In genomic region chr7:64697863-64698262, GRCh38 we compare ENCODE assay signal across 5 cellular contexts. TPM values are rescaled to one million over a fixed set of nuclear protein-coding genes. Genes with fewer than 3 reads are reported as not detected.
DNase-seq lines count a peak whose midpoint lies in the region; ATAC-seq, FAIRE-seq and TF ChIP-seq lines count a peak whose summit lies in the region.
"Not testable (repeated sequence)": the region's sequence is repeated elsewhere in the genome, so short reads cannot be mapped to it uniquely, and the experiment has no call there.

No MANE protein-coding gene starts in this region.

- H2BK120ac ChIP-seq in IMR-90 (ENCODE audit: low read depth, low read length): not testable (repeated sequence)

- BruUV-seq in IMR-90 (replicated peaks; lab: Mats Ljungman, UMichigan); K562 (replicated peaks; lab: Mats Ljungman, UMichigan); HepG2 (replicated peaks; lab: Mats Ljungman, UMichigan): not testable (repeated sequence)

- not testable (repeated sequence) for H3K27ac Mint-ChIP-seq in endothelial cell (ENCODE audit: unreplicated experiment)

- WGBS in IMR-90 (ENCODE audit: extremely low coverage in 2 of 2, insufficient read length in 1 of 2), 2 experiments: 100% methylated on average over 1 of the region's 12 CpGs; no CpG with 5 or more reads in 1 of the 2 experiments
- over 99% methylated on average over 12 of the region's 12 CpGs for WGBS in K562 (ENCODE audit: insufficient coverage, low coverage, missing lambda C conversion rate)
- WGBS in HepG2 (ENCODE audit: low lambda C conversion rate): 99% methylated on average over 12 of the region's 12 CpGs

- CTCF ChIA-PET in IMR-90 (lab: Yijun Ruan, JAX); K562 (lab: Yijun Ruan, JAX; ENCODE audit: low intra/inter-chr PET ratio); HepG2 (lab: Yijun Ruan, JAX; ENCODE audit: low intra/inter-chr PET ratio, low total read pairs): not testable (repeated sequence)

- TF ChIP-seq CTCF in IMR-90 (conservative IDR thresholded peaks at IDR 0.05; ENCODE audit: low read depth, low read length); K562 (IDR thresholded peaks at IDR 0.05 in 2 of 3, conservative IDR thresholded peaks at IDR 0.05 in 1 of 3; ENCODE audit: insufficient read depth in 2 of 3, low read depth in 1 of 3, low read length in 3 of 3); endothelial cell (IDR thresholded peaks at IDR 0.05; ENCODE audit: unreplicated experiment); HepG2 (CRISPR knock-in tag; IDR thresholded peaks at IDR 0.05): not testable (repeated sequence)

- H3K9me1 ChIP-seq in IMR-90 (ENCODE audit: insufficient read depth, low read length); K562 (ENCODE audit: control insufficient read depth, insufficient read depth, low read length): not testable (repeated sequence)

- not testable (repeated sequence) for H3K4me2 ChIP-seq in IMR-90 (ENCODE audit: low read depth, low read length); K562 (ENCODE audit: insufficient read depth, low read length); HepG2 (ENCODE audit: low read depth, low read length)

- H2BK20ac ChIP-seq in IMR-90 (ENCODE audit: low read depth, low read length): not testable (repeated sequence)

- not testable (repeated sequence) for H2AFZ ChIP-seq in IMR-90 (replicated peaks; ENCODE audit: low read length, poor library complexity); K562 (ENCODE audit: low read depth, low read length); HepG2 (ENCODE audit: low read length)

- dilution Hi-C loops in IMR-90 (cut with HindIII; ENCODE audit: low sequenced_read_pairs, unreplicated experiment): not testable (repeated sequence)

- H2BK15ac ChIP-seq in IMR-90 (ENCODE audit: low read depth, low read length): not testable (repeated sequence)

- H3K18ac ChIP-seq in IMR-90 (ENCODE audit: low read depth, low read length): not testable (repeated sequence)

- not testable (repeated sequence) for H3K4ac ChIP-seq in IMR-90 (ENCODE audit: low read depth, low read length)

- not testable (repeated sequence) for H2AK5ac ChIP-seq in IMR-90 (ENCODE audit: low read depth, low read length)

- ATAC-seq in IMR-90 (ENCODE audit: low read depth); K562; HepG2: not testable (repeated sequence)

- intact Hi-C loops in IMR-90 (cut with micrococcal nuclease); K562 (cut with micrococcal nuclease); HepG2 (cut with micrococcal nuclease; ENCODE audit: unreplicated experiment): not testable (repeated sequence)

- H3K9me3 ChIP-seq in IMR-90 (ENCODE audit: control insufficient read depth, insufficient read depth, low read length): peaks cover 20% of the 10 kb centered on the region
- H3K9me3 ChIP-seq in K562 (replicated peaks; ENCODE audit: control insufficient read depth, insufficient read depth, low read depth, low read length): peaks cover 13% of the 10 kb centered on the region
- not testable (repeated sequence) for H3K9me3 ChIP-seq in HepG2 (ENCODE audit: low read length)

- peaks cover 30% of the 10 kb centered on the region for H3K36me3 Mint-ChIP-seq in endothelial cell (ENCODE audit: low read depth, unreplicated experiment)

- TF ChIP-seq POLR2A in IMR-90 (IDR thresholded peaks at IDR 0.05; ENCODE audit: low read depth, low read length); K562 (conservative IDR thresholded peaks at IDR 0.05); HepG2 (IDR thresholded peaks at IDR 0.05; ENCODE audit: insufficient read depth in 1 of 2, low read depth in 2 of 2, low read length in 2 of 2): not testable (repeated sequence)

- TF ChIP-seq RAD21 in IMR-90 (IDR thresholded peaks at IDR 0.05; ENCODE audit: low read length); K562 (CRISPR knock-in tag; conservative IDR thresholded peaks at IDR 0.05 in 1 of 2, IDR thresholded peaks at IDR 0.05 in 1 of 2); HepG2 (CRISPR knock-in tag; IDR thresholded peaks at IDR 0.05): not testable (repeated sequence)

- not testable (repeated sequence) for DNase-seq in IMR-90; K562 (ENCODE audit: extremely low read depth in 1 of 4, low spot score in 3 of 4); endothelial cell (ENCODE audit: low spot score); HepG2 (ENCODE audit: low spot score)

- H3K27ac ChIP-seq in IMR-90 (ENCODE audit: insufficient read depth, low read length); K562 (ENCODE audit: extremely low read depth, low read depth, low read length); HepG2 (ENCODE audit: extremely low read length, insufficient read depth, low read length): not testable (repeated sequence)

- peaks cover 15% of the 10 kb centered on the region for H3K36me3 ChIP-seq in IMR-90 (ENCODE audit: control insufficient read depth, insufficient read depth, low read length)
- H3K36me3 ChIP-seq in K562 (ENCODE audit: control insufficient read depth, insufficient read depth, low read length): peaks cover 17% of the 10 kb centered on the region
- not testable (repeated sequence) for H3K36me3 ChIP-seq in HepG2 (replicated peaks in 1 of 2; ENCODE audit: control insufficient read depth in 1 of 2, insufficient read depth in 2 of 2, low read length in 2 of 2)

- not testable (repeated sequence) for H3K14ac ChIP-seq in IMR-90 (replicated peaks; ENCODE audit: low read depth, low read length)

- TF ChIP-seq EP300 in K562 (IDR thresholded peaks at IDR 0.05; ENCODE audit: low read length); HepG2 (IDR thresholded peaks at IDR 0.05; ENCODE audit: low read depth in 2 of 2, low read length in 2 of 2); HepG2 (CRISPR knock-in tag; IDR thresholded peaks at IDR 0.05; ENCODE audit: borderline replicate concordance): not testable (repeated sequence)

- not testable (repeated sequence) for H3K4me3 ChIP-seq in IMR-90 (ENCODE audit: insufficient read depth, low read depth, low read length); K562; HepG2 (replicated peaks in 1 of 3; ENCODE audit: insufficient read depth in 1 of 3, low read depth in 2 of 3, low read length in 3 of 3)

- H4K20me1 ChIP-seq in IMR-90 (ENCODE audit: insufficient read depth, low read length); K562 (replicated peaks; ENCODE audit: control insufficient read depth, insufficient read depth, low read length); HepG2 (ENCODE audit: insufficient read depth, low read length): not testable (repeated sequence)

- H4K5ac ChIP-seq in IMR-90 (ENCODE audit: low read depth, low read length): not testable (repeated sequence)

- H3K9ac ChIP-seq in IMR-90 (ENCODE audit: low read depth, low read length); K562 (ENCODE audit: insufficient read depth in 1 of 2, low read depth in 2 of 2, low read length in 2 of 2); HepG2 (ENCODE audit: insufficient read depth, low read depth, low read length): not testable (repeated sequence)

- H2AK9ac ChIP-seq in IMR-90 (replicated peaks; ENCODE audit: low read depth, low read length, poor library complexity): not testable (repeated sequence)

- not testable (repeated sequence) for H3K23ac ChIP-seq in IMR-90 (ENCODE audit: low read depth, low read length)

- not testable (repeated sequence) for H4K91ac ChIP-seq in IMR-90 (ENCODE audit: insufficient read depth, low read depth, low read length)

- not testable (repeated sequence) for H3K9me3 Mint-ChIP-seq in endothelial cell (ENCODE audit: unreplicated experiment)

- FAIRE-seq in A204.1 (lab: Jason Lieb, UNC): peak; percentile 44
- FAIRE-seq in K562 (lab: Jason Lieb, UNC); HepG2 (lab: Jason Lieb, UNC): not testable (repeated sequence)

- peak overlapping the region; percentile 31 for H3K4me3 Mint-ChIP-seq in endothelial cell (ENCODE audit: unreplicated experiment)

- H3K4me1 Mint-ChIP-seq in endothelial cell (ENCODE audit: unreplicated experiment): not testable (repeated sequence)

- not testable (repeated sequence) for H4K8ac ChIP-seq in IMR-90 (ENCODE audit: low read depth in 2 of 2, low read length in 2 of 2)

- H2BK5ac ChIP-seq in IMR-90 (ENCODE audit: low read depth, low read length, poor library complexity, severe bottlenecking): not testable (repeated sequence)

- H3K79me2 ChIP-seq in K562 (ENCODE audit: control insufficient read depth, insufficient read depth, low read length); HepG2 (ENCODE audit: insufficient read depth, low read length): not testable (repeated sequence)

- not testable (repeated sequence) for H3K4me1 ChIP-seq in IMR-90 (ENCODE audit: control insufficient read depth, insufficient read depth, low read length); K562 (replicated peaks in 1 of 2; ENCODE audit: control insufficient read depth in 2 of 2, insufficient read depth in 2 of 2, low read length in 2 of 2); HepG2 (ENCODE audit: insufficient read depth, low read length)

- in situ Hi-C loops in IMR-90 (cut with MboI; ENCODE audit: low sequenced_read_pairs); K562 (cut with MboI); HepG2 (cut with HindIII; ENCODE audit: extremely low pct_ligation_motif_present, low pct_unique_long_range_greater_than_20kb): not testable (repeated sequence)

- not testable (repeated sequence) for H3K79me1 ChIP-seq in IMR-90 (ENCODE audit: low read depth in 1 of 2, low read length in 2 of 2)

- H3K56ac ChIP-seq in IMR-90 (ENCODE audit: extremely low read depth, insufficient read depth, low read length): not testable (repeated sequence)

- H3K27me3 ChIP-seq in IMR-90 (ENCODE audit: control insufficient read depth, insufficient read depth, low read length); K562 (ENCODE audit: control insufficient read depth in 2 of 2, insufficient read depth in 2 of 2, low read length in 2 of 2); HepG2 (ENCODE audit: control insufficient read depth in 1 of 2, insufficient read depth in 2 of 2, low read length in 2 of 2): not testable (repeated sequence)

- not testable (repeated sequence) for H3K27me3 Mint-ChIP-seq in endothelial cell (ENCODE audit: unreplicated experiment)

- POLR2A ChIA-PET in IMR-90 (lab: Charles Lee; ENCODE audit: unreplicated experiment); K562 (lab: Yijun Ruan, JAX); HepG2 (lab: Yijun Ruan, JAX): not testable (repeated sequence)

RNA-seq across cellular contexts. Expression of gene ZNF107, which starts 31.9 kb away (rescaled TPM):
- total RNA-seq in IMR-90 (2012; rRNA removed) (2.0 and 3.6 TPM in 2 replicates), K562 (2014; rRNA removed) (5.3 and 7.1 TPM in 2 replicates), K562 (2014; rRNA removed; fragmentation: Illumina TruSeq; extraction: Trizol) (13.2 and 14.5 TPM in 2 replicates), K562 (2015; rRNA removed; fragmentation: Illumina TruSeq; extraction: Trizol) (14.1 and 14.2 TPM in 2 replicates), K562 (2021) (7.7 and 7.9 TPM in 2 replicates), endothelial cell (ENCODE audit: unreplicated experiment) (10.4 TPM), HepG2 (2016; rRNA removed; fragmentation: Illumina TruSeq; extraction: Trizol) (5.4 and 9.4 TPM in 2 replicates)
- polyA plus RNA-seq in IMR-90 (2012; rRNA removed) (1.9 and 2.5 TPM in 2 replicates), K562 (2011; rRNA removed) (5.7 and 6.7 TPM in 2 replicates), K562 (2014; fragmentation: Illumina TruSeq; extraction: Trizol) (9.8 and 13.1 TPM in 2 replicates), K562 (2014; fragmentation: Nextera tagmentation; extraction: Ambion mirVana) (1 to 10 TPM; 2.4 to 4.5 TPM), K562 (2014; rRNA removed) (8.9 and 9.3 TPM in 2 replicates), HepG2 (2011; rRNA removed) (1.6 and 2.5 TPM in 2 replicates)
- 0.14 and 0.28 TPM in 2 replicates for polyA plus RNA-seq in IMR-90 (2012; cell fraction: cytosol; rRNA removed)
- 0.61 and 3.3 TPM in 2 replicates for polyA plus RNA-seq in IMR-90 (2012; cell fraction: nucleus; rRNA removed; ENCODE audit: low replicate concordance)
- total RNA-seq in K562 (2011; cell fraction: chromatin; rRNA removed; ENCODE audit: low replicate concordance): 13.9 and 28.5 TPM in 2 replicates
- total RNA-seq in K562 (2011; cell fraction: nucleolus; rRNA removed): 6.3 and 10.4 TPM in 2 replicates
- total RNA-seq in K562 (2011; cell fraction: nucleoplasm; rRNA removed): 14.0 and 20.2 TPM in 2 replicates
- 2.7 and 3.2 TPM in 2 replicates for polyA plus RNA-seq in K562 (2011; cell fraction: cytosol; rRNA removed)
- polyA plus RNA-seq in K562 (2011; cell fraction: nucleus; rRNA removed): 6.6 and 8.4 TPM in 2 replicates
- 4.3 and 5.9 TPM in 2 replicates for polyA plus RNA-seq in K562 (2012)
- 10.5 and 12.3 TPM in 2 replicates for polyA minus RNA-seq in K562 (2011; rRNA and poly(A)+ RNA removed)
- 2.3 and 6.4 TPM in 2 replicates for polyA minus RNA-seq in K562 (2011; cell fraction: cytosol; rRNA and poly(A)+ RNA removed)
- polyA minus RNA-seq in K562 (2011; cell fraction: nucleus; rRNA and poly(A)+ RNA removed): 7.1 and 8.9 TPM in 2 replicates
- 0.44 and 0.61 TPM in 2 replicates for total RNA-seq in HepG2 (2016; cell fraction: cytosol; rRNA removed; fragmentation: Illumina TruSeq; extraction: Trizol; ENCODE audit: low read depth)
- total RNA-seq in HepG2 (2016; cell fraction: insoluble cytoplasmic fraction; rRNA removed; fragmentation: Illumina TruSeq; extraction: Trizol): 5.3 and 9.7 TPM in 2 replicates
- 1.9 and 2.0 TPM in 2 replicates for total RNA-seq in HepG2 (2016; cell fraction: membrane; rRNA removed; fragmentation: Illumina TruSeq; extraction: Trizol)
- total RNA-seq in HepG2 (2016; cell fraction: nucleus; rRNA removed; fragmentation: Illumina TruSeq; extraction: Trizol): 11.3 and 12.4 TPM in 2 replicates
- polyA plus RNA-seq in HepG2 (2011; cell fraction: cytosol; rRNA removed): 0.96 and 1.1 TPM in 2 replicates
- 3.7 and 4.7 TPM in 2 replicates for polyA plus RNA-seq in HepG2 (2011; cell fraction: nucleus; rRNA removed)
- polyA plus RNA-seq in HepG2 (2012): 1.6 and 1.9 TPM in 2 replicates
- polyA plus RNA-seq in HepG2 (2016; cell fraction: cytosol; fragmentation: Illumina TruSeq; extraction: Trizol; ENCODE audit: low read depth): 0.19 and 0.23 TPM in 2 replicates
- polyA plus RNA-seq in HepG2 (2016; cell fraction: insoluble cytoplasmic fraction; fragmentation: Illumina TruSeq; extraction: Trizol; ENCODE audit: low read depth): 7.7 and 8.6 TPM in 2 replicates
- polyA plus RNA-seq in HepG2 (2016; cell fraction: membrane; fragmentation: Illumina TruSeq; extraction: Trizol; ENCODE audit: low read depth): 0.73 and 0.80 TPM in 2 replicates
- polyA plus RNA-seq in HepG2 (2016; cell fraction: nucleus; fragmentation: Illumina TruSeq; extraction: Trizol; ENCODE audit: insufficient read depth, low read depth): 23.0 and 26.1 TPM in 2 replicates
- polyA minus RNA-seq in HepG2 (2011; rRNA and poly(A)+ RNA removed; ENCODE audit: low replicate concordance): 1.4 TPM in 2 replicates
- polyA minus RNA-seq in HepG2 (2011; cell fraction: cytosol; rRNA and poly(A)+ RNA removed): 2.6 and 2.9 TPM in 2 replicates
- 9.6 and 11.2 TPM in 2 replicates for polyA minus RNA-seq in HepG2 (2011; cell fraction: nucleus; rRNA and poly(A)+ RNA removed)
